Comparison of ENCODE assay signal across 8 cellular contexts in the genomic region with DNA sequence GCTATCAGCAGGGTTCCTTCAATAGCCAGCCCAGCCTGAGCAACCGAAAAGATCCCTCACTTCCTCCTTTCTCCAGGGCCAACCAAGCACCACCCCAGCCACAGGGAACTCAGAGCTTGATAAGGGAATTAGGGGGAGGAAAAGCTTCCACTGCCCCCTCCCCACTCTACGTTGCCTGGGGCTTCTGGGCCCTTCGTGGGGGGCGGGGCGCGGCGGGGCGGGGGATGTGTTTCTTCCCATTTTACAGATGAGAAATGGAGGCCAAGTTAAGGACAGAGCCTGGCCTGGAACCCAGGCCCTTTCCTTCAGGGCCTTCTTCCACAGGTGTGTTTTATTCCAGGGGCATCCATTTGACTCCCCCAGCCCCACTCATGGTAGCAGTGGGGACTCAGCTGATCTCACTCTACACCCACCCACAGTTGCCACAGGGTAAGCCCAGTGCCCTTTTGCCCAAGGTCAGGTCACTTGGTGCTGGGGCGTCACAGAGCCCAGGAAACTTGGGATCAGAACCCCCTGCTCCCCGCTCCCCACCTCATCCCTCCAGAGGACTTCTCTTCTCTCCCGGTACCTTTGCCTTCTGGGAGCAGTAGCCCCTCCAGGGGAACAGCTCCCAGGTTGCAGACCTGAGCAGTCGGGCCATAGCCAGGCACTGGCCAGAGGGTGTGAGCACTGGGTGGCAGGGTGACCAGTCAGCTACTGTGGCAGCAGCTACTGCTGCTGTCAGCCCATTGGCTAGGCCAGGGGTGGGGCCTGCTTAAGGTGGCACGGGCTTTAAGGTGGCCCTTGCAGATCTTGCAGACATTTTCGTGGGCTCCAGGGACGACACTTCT. TPM values are rescaled to one million over a fixed set of nuclear protein-coding genes. Genes with fewer than 3 reads are reported as not detected.
DNase-seq lines count a peak whose midpoint lies in the region; ATAC-seq and TF ChIP-seq lines count a peak whose summit lies in the region.

Gene LDHD (minus strand): TSS at position 700 of the 830 bp plus-strand sequence. CDS start 60 bp downstream, at position 640.

- H3K9me3 ChIP-seq in A673 (ENCODE audit: low read depth, low read length, poor library complexity, severe bottlenecking) (no peaks in the 10 kb centered on the region), HAP-1 (no peaks in the 10 kb centered on the region), mucosa of stomach (ENCODE audit: control insufficient read depth, low read length) (no peaks in the 10 kb centered on the region), vagina (no peaks in the 10 kb centered on the region)

- no peak within 1 kb of the TSS for H3K27ac Mint-ChIP-seq in T-cell

- ATAC-seq in T-cell (replicated peaks in 1 of 4) (peak in 2 of 4 experiments; percentile 45 to 50), GM21423 (IDR thresholded peaks at IDR 0.05; ENCODE audit: unreplicated experiment) (no peak)

- TF ChIP-seq POLR2A in vagina (IDR thresholded peaks at IDR 0.05), result no peak

- peak within 1 kb of the TSS; percentile 62 for H3K9ac ChIP-seq in mucosa of stomach (ENCODE audit: low read length)

- peak within 1 kb of the TSS in 2 of 3 donors; percentile 19 to 36 for H3K4me3 Mint-ChIP-seq in T-cell

- H3K27ac ChIP-seq in A673 (ENCODE audit: low read depth, low read length, poor library complexity, severe bottlenecking) (no peak within 1 kb of the TSS), vagina (peak within 1 kb of the TSS; percentile 43)

- BruUV-seq in A673 (replicated peaks; lab: Mats Ljungman, UMichigan), result no TSS peak

- in situ Hi-C loops in HAP-1 (cut with MboI; ENCODE audit: low sequenced_read_pairs), result no loop called here

- intact Hi-C loops in A673 (cut with micrococcal nuclease; ENCODE audit: unreplicated experiment) (loop anchor here (10.0 kb wide), 1 partner anchor 251 kb away; no protein-coding TSS in a partner anchor), vagina (cut with DNase I) (no loop called here)

- no peaks in the 10 kb centered on the region for H3K27me3 ChIP-seq in A673 (replicated peaks; ENCODE audit: insufficient read depth, low read depth, low read length, poor library complexity)
- no peaks in the 10 kb centered on the region for H3K27me3 ChIP-seq in HAP-1 (ENCODE audit: low read depth)
- H3K27me3 ChIP-seq in mucosa of stomach (ENCODE audit: control insufficient read depth, insufficient read depth, low read length), result no peaks in the 10 kb centered on the region
- H3K27me3 ChIP-seq in vagina, result no peaks in the 10 kb centered on the region

- peaks cover 4 to 12% of the 10 kb centered on the region in 2 donors for H3K27me3 Mint-ChIP-seq in T-cell

- peaks cover 5% of the 10 kb centered on the region for H3K4me1 ChIP-seq in A673 (ENCODE audit: insufficient read depth, low read length, poor library complexity, severe bottlenecking)
- peaks cover 9% of the 10 kb centered on the region for H3K4me1 ChIP-seq in HAP-1
- H3K4me1 ChIP-seq in mucosa of stomach (ENCODE audit: control insufficient read depth, insufficient read depth, low read length), result peaks cover 25% of the 10 kb centered on the region
- H3K4me1 ChIP-seq in vagina, result peaks cover 25% of the 10 kb centered on the region

- H3K36me3 ChIP-seq in A673 (ENCODE audit: insufficient read depth, low read length, poor library complexity, severe bottlenecking) (no peaks in the 10 kb centered on the region), HAP-1 (replicated peaks) (no peaks in the 10 kb centered on the region), mucosa of stomach (ENCODE audit: control insufficient read depth, insufficient read depth, low read length) (peaks cover 4% of the 10 kb centered on the region), vagina (no peaks in the 10 kb centered on the region)

- H3K9me3 Mint-ChIP-seq in T-cell, result peaks cover 0 to 1% (median under 1%) of the 10 kb centered on the region in 3 donors

- peak within 1 kb of the TSS; percentile 20 for H3K4me3 ChIP-seq in A673 (ENCODE audit: low read depth, low read length, poor library complexity, severe bottlenecking)
- H3K4me3 ChIP-seq in HAP-1, result peak within 1 kb of the TSS; percentile 25
- H3K4me3 ChIP-seq in mucosa of stomach (ENCODE audit: low read length), result peak within 1 kb of the TSS; percentile 74
- peak within 1 kb of the TSS; percentile 48 to 52 for H3K4me3 ChIP-seq in vagina

- POLR2A ChIA-PET in A673 (lab: Charles Lee; ENCODE audit: low non-redundant PET) (no interaction called here), T-cell (lab: Charles Lee) (interaction anchor here in 1 of 2 donors (0.6 kb wide), 1 partner anchor 168 kb away, joined by 3 read pairs; no protein-coding TSS in a partner anchor)

- DNase-seq in A673 (ENCODE audit: low spot score), result no peak
- peak; percentile 67 to 85 for DNase-seq in HAP-1 (ENCODE audit: low spot score in 2 of 2)
- no peak for DNase-seq in T-cell
- peak; percentile 67 for DNase-seq in fibroblast of gingiva (ENCODE audit: low read depth)
- DNase-seq in vagina (ENCODE audit: extremely low spot score in 2 of 2), result no peak
- DNase-seq in stimulated activated naive CD4-positive, alpha-beta T cell treated with Interleukin-2 at 50 U/mL for 16 hours (lab: John Stamatoyannopoulos, UW), result no peak

- TF ChIP-seq CTCF in A673 (conservative IDR thresholded peaks at IDR 0.05; ENCODE audit: low read depth, low read length) (no peak), vagina (IDR thresholded peaks at IDR 0.05) (no peak)

- H3K4me1 Mint-ChIP-seq in T-cell, result peaks cover 0 to 3% (median under 1%) of the 10 kb centered on the region in 3 donors

- H3K36me3 Mint-ChIP-seq in T-cell, result no peaks in the 10 kb centered on the region

- CTCF ChIA-PET in A673 (lab: Charles Lee) (no interaction called here), T-cell (lab: Charles Lee) (interaction anchor here in 1 of 2 donors (0.6 kb wide), 1 partner anchor 646 kb away, joined by 4 read pairs; no protein-coding TSS in a partner anchor)

RNA-seq across cellular contexts. Expression of gene LDHD, which starts in this region (rescaled TPM):
- total RNA-seq in A673 (2021) (0.39 TPM in 1 of 2 replicates, not detected in the other), T-cell (under 1 TPM in 3 of 5 donors, not detected in 2; 0.13 to 0.47 (median 0.26) TPM), vagina (10.1 TPM)

Comparison
In these comparisons a context has a peak if more than half of its experiments do, and no peak if none do; other contexts are left out.
1. DNase-seq: peak in HAP-1 (2 of 2) and fibroblast of gingiva (single experiment); none in A673 (single experiment), T-cell (0 of 34), vagina (0 of 2) and stimulated activated naive CD4-positive, alpha-beta T cell treated with Interleukin-2 at 50 U/mL for 16 hours (single experiment).
2. H3K4me3 ChIP-seq: peak in every context shown above with its lines; median percentile 74 in mucosa of stomach; 50 in vagina; 25 in HAP-1; 20 in A673.